Comparison of ENCODE assay signal across 9 cellular contexts in the genomic region with DNA sequence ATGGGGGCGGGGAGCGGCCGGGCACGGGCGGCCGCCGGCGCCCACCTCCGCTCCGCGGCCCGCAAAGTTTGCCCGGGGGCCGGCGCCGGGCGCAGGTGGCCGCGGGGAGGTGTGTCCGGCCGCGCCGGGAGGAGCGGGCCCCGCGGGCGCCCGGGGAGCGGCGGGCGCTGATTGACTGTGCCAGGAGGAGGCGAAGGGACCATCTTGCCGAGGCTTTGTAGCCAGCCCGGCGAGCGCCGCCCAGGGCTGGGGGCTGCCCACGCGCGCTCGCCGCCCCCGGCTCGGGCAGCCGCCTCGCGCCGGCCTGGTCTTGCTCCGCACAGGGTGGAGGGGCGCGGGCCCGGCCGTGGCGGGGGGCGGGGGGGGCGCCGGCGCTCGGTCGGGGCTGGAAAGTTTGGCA. TPM values are rescaled to one million over a fixed set of nuclear protein-coding genes. Genes with fewer than 3 reads are reported as not detected.
DNase-seq lines count a peak whose midpoint lies in the region; ATAC-seq and TF ChIP-seq lines count a peak whose summit lies in the region.
"Had no signal": no experiment of that assay in that cellular context is flagged by ENCODE, and none has a peak within 500 bp of the region (broad histone marks: within the 10 kb centered on the region; RNA-seq: fewer than 3 reads in every experiment).

No MANE protein-coding gene starts in this region.

- no peak overlapping the region for H4K5ac ChIP-seq in H9 (ENCODE audit: insufficient read length, low read depth, low read length)

- H3T11ph ChIP-seq in H9 (ENCODE audit: low read length) = no peak overlapping the region

- H3K4me3 Mint-ChIP-seq in H9 = no peak overlapping the region
- no peak overlapping the region for H3K4me3 Mint-ChIP-seq in neural progenitor cell

- H3K79me2 ChIP-seq in H9 (ENCODE audit: insufficient read depth, low read length) = no peaks in the 10 kb centered on the region
- H3K79me2 ChIP-seq in neural progenitor cell (ENCODE audit: low read depth) = peaks cover 44% of the 10 kb centered on the region

- peaks cover 66% of the 10 kb centered on the region for H3K27me3 Mint-ChIP-seq in H9 (ENCODE audit: low read depth)
- peaks cover 18% of the 10 kb centered on the region for H3K27me3 Mint-ChIP-seq in neural progenitor cell (ENCODE audit: insufficient read depth, low read depth)

- no peak overlapping the region for H2BK120ac ChIP-seq in H9 (ENCODE audit: low read depth, low read length, poor library complexity, severe bottlenecking)

- H3K27ac ChIP-seq in H9 (ENCODE audit: insufficient read length, low read depth, low read length) (no peak overlapping the region), ectodermal cell (ENCODE audit: insufficient read depth, low read depth, low read length, poor library complexity, severe bottlenecking) (no peak overlapping the region), neural progenitor cell (no peak overlapping the region)

- no peaks in the 10 kb centered on the region for H3K79me1 ChIP-seq in H9 (ENCODE audit: insufficient read depth, low read depth, low read length, poor library complexity, severe bottlenecking)

- H3K23me2 ChIP-seq in H9 (ENCODE audit: insufficient read length, low read depth, low read length, poor library complexity, severe bottlenecking) = peaks cover 4% of the 10 kb centered on the region

- intact Hi-C loops in posterior vena cava (cut with DNase I) = no loop called here

- H3K27me3 ChIP-seq in H9 (ENCODE audit: insufficient read depth, low read length) = peaks cover 5% of the 10 kb centered on the region; the same call in 1 of the 2 replicates
- peaks cover 18% of the 10 kb centered on the region for H3K27me3 ChIP-seq in ectodermal cell (ENCODE audit: control insufficient read depth, insufficient read depth, low read length, poor library complexity, severe bottlenecking)
- peaks cover 12% of the 10 kb centered on the region for H3K27me3 ChIP-seq in neural progenitor cell

- H2BK15ac ChIP-seq in H9 (ENCODE audit: low read depth, low read length) = no peak overlapping the region

- TF ChIP-seq CTCF in H9 (conservative IDR thresholded peaks at IDR 0.05) = no peak
- TF ChIP-seq CTCF in neural progenitor cell (IDR thresholded peaks at IDR 0.05) = no peak

- no peak overlapping the region for H3K4ac ChIP-seq in H9 (ENCODE audit: low read depth, low read length)

- peaks cover 32% of the 10 kb centered on the region for H3F3A ChIP-seq in neural progenitor cell (ENCODE audit: low read depth)

- ATAC-seq in HG03354 (IDR thresholded peaks at IDR 0.05; ENCODE audit: poor library complexity, severe bottlenecking, unreplicated experiment) = no peak
- no peak for ATAC-seq in HG02763 (IDR thresholded peaks at IDR 0.05; ENCODE audit: unreplicated experiment)
- no peak for ATAC-seq in HG03457 (IDR thresholded peaks at IDR 0.05; ENCODE audit: unreplicated experiment)

- WGBS in H9 (ENCODE audit: extremely low coverage, insufficient read length, low lambda C conversion rate) = no CpG with 5 or more reads among the region's 60 CpGs
- 0 to 1% methylated on average over 60 of the region's 60 CpGs for WGBS in ectodermal cell, 2 experiments

- no peak overlapping the region for H3K9ac ChIP-seq in H9 (ENCODE audit: extremely low read depth, insufficient read length, low read length)
- no peak overlapping the region for H3K9ac ChIP-seq in neural progenitor cell

- H4K20me1 ChIP-seq in H9 (ENCODE audit: control insufficient read depth, insufficient read depth, insufficient read length) (no peaks in the 10 kb centered on the region), neural progenitor cell (ENCODE audit: low read depth) (peaks cover 47% of the 10 kb centered on the region)

- H2BK20ac ChIP-seq in H9 (ENCODE audit: low read depth, low read length, poor library complexity, severe bottlenecking) = no peak overlapping the region

- H3K36me3 ChIP-seq in ectodermal cell (ENCODE audit: control insufficient read depth, insufficient read depth, low read length) = no peaks in the 10 kb centered on the region
- H3K36me3 ChIP-seq in neural progenitor cell = no peaks in the 10 kb centered on the region

- no peak overlapping the region for H3K56ac ChIP-seq in H9 (ENCODE audit: insufficient read length, low read depth, low read length)

- peak; percentile 49 for DNase-seq in AG08396 (ENCODE audit: low spot score)
- no peak for DNase-seq in H9
- peak; percentile 53 for DNase-seq in neural progenitor cell (ENCODE audit: low spot score)
- no peak for DNase-seq in posterior vena cava (ENCODE audit: low spot score)
- DNase-seq: activated CD4-positive, CD25-positive, alpha-beta regulatory T cell had no signal

- H3K4me1 Mint-ChIP-seq in H9 (peaks cover 11 to 35% of the 10 kb centered on the region in 2 experiments), neural progenitor cell (peaks cover 46% of the 10 kb centered on the region)

- no peak overlapping the region for H2BK5ac ChIP-seq in H9 (ENCODE audit: insufficient read length, low read length)

- H3K9me3 ChIP-seq in H9 (ENCODE audit: control insufficient read depth, low read depth, low read length) (no peaks in the 10 kb centered on the region), ectodermal cell (ENCODE audit: control insufficient read depth, low read length) (no peaks in the 10 kb centered on the region), neural progenitor cell (ENCODE audit: low read depth) (no peaks in the 10 kb centered on the region)

- H3K27ac Mint-ChIP-seq in H9 = no peak overlapping the region
- no peak overlapping the region for H3K27ac Mint-ChIP-seq in neural progenitor cell

- no peak overlapping the region for H2AFZ ChIP-seq in H9 (ENCODE audit: low read length)
- no peak overlapping the region for H2AFZ ChIP-seq in neural progenitor cell (replicated peaks)

- H3K18ac ChIP-seq in H9 (ENCODE audit: insufficient read length, low read depth, low read length) = no peak overlapping the region

- no peaks in the 10 kb centered on the region; a peak in 1 of 5 replicates for H3K9me3 Mint-ChIP-seq in H9
- H3K9me3 Mint-ChIP-seq in neural progenitor cell = no peaks in the 10 kb centered on the region

- peak overlapping the region; percentile 54 for H3K4me3 ChIP-seq in ectodermal cell (ENCODE audit: insufficient read depth, low read depth, low read length)
- H3K4me3 ChIP-seq in neural progenitor cell = peak overlapping the region; percentile 82

- H3K14ac ChIP-seq in H9 (ENCODE audit: insufficient read depth, low read length) = no peak overlapping the region

- H3K4me2 ChIP-seq in H9 (ENCODE audit: insufficient read depth, insufficient read length, low read length) (peak overlapping the region; percentile 25), neural progenitor cell (peak overlapping the region; percentile 85)

- H3K4me1 ChIP-seq in H9 (ENCODE audit: insufficient read depth, low read length) (no peaks in the 10 kb centered on the region), ectodermal cell (ENCODE audit: control insufficient read depth, insufficient read depth, low read length) (peaks cover 12% of the 10 kb centered on the region), neural progenitor cell (peaks cover 29% of the 10 kb centered on the region)

- H4K8ac ChIP-seq in H9 (replicated peaks; ENCODE audit: insufficient read length, low read depth, low read length) = no peak overlapping the region

- no peak overlapping the region for H4K91ac ChIP-seq in H9 (ENCODE audit: insufficient read length, low read depth, low read length)

- no peak overlapping the region for H3K23ac ChIP-seq in H9 (ENCODE audit: insufficient read length, low read depth, low read length)

- H2BK12ac ChIP-seq in H9 (ENCODE audit: insufficient read length, low read depth, low read length) = no peak overlapping the region

- H3K36me3 Mint-ChIP-seq in H9 (ENCODE audit: insufficient read depth in 1 of 3, low read depth in 3 of 3) = no peaks in the 10 kb centered on the region; a peak in 1 of 7 replicates
- peaks cover 6% of the 10 kb centered on the region for H3K36me3 Mint-ChIP-seq in neural progenitor cell

- H2AK5ac ChIP-seq in H9 (ENCODE audit: insufficient read length, low read length) = no peak overlapping the region

RNA-seq across cellular contexts. Expression of a gene that starts 0.4 kb away (rescaled TPM):
- total RNA-seq in H9 (2021) (8.3 and 9.5 TPM in 2 replicates), neural progenitor cell (ENCODE audit: low replicate concordance) (38.3 and 80.2 TPM in 2 replicates), posterior vena cava (10 to 100 TPM; 11.4 to 17.4 TPM)
- polyA plus RNA-seq in ectodermal cell (2013, experiment 1 of 4) = 43.6 TPM
- polyA plus RNA-seq in ectodermal cell (2013, experiment 2 of 4) = 50.7 TPM
- polyA plus RNA-seq in ectodermal cell (2013, experiment 3 of 4) = 42.5 TPM
- 46.3 TPM for polyA plus RNA-seq in ectodermal cell (2013, experiment 4 of 4)

RNA-seq across cellular contexts. Expression of a gene that starts 58.0 kb away (rescaled TPM):
- total RNA-seq in H9 (2021) (not detected in 2 replicates), neural progenitor cell (ENCODE audit: low replicate concordance) (not detected in 2 replicates), posterior vena cava (100 to 1,000 TPM; 125 to 441 TPM)
- not detected for polyA plus RNA-seq in ectodermal cell (2013, experiment 1 of 4)
- not detected for polyA plus RNA-seq in ectodermal cell (2013, experiment 2 of 4)
- polyA plus RNA-seq in ectodermal cell (2013, experiment 3 of 4) = not detected
- polyA plus RNA-seq in ectodermal cell (2013, experiment 4 of 4) = not detected

Comparison
In these comparisons a context has a peak if more than half of its experiments do, and no peak if none do; other contexts are left out.
1. DNase-seq: peak in AG08396 (single experiment) and neural progenitor cell (single experiment); none in H9 (single experiment) and posterior vena cava (single experiment).
2. RNA of a gene that starts 58.0 kb away (total RNA-seq): 125 to 441 TPM in posterior vena cava; not detected in H9 and not detected in neural progenitor cell; every median in the first group is over 100 times any median in the second.